18 cellular contexts compared by ENCODE assay signal in the genomic region with DNA sequence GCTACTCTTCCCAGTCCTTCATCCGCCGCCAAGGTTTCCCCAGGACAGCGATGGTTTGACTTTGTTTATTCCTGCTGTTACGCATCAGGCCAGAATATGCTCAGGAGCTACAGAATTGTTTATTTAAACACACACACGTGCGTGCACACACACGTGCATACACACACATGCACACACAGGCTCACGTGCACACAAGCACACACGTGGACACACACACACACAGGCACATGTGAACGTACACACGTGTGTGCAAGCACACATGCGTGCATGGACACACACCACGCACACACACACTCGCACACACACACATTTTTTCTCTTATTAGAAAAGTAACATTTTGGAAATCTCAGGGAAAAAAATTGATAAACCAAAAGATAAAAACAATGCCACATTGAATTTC.
DNase-seq lines count a peak whose midpoint lies in the region; ATAC-seq and TF ChIP-seq lines count a peak whose summit lies in the region.
"Had no signal": no experiment of that assay in that cellular context is flagged by ENCODE, and none has a peak within 500 bp of the region (broad histone marks: within the 10 kb centered on the region; RNA-seq: fewer than 3 reads in every experiment).

No MANE protein-coding gene starts in this region.

- no peak overlapping the region for H3K9ac ChIP-seq in smooth muscle cell (ENCODE audit: low read depth)

- no peaks in the 10 kb centered on the region for H3K36me3 Mint-ChIP-seq in CD14-positive monocyte
- H3K36me3 Mint-ChIP-seq in endothelial cell (ENCODE audit: low read depth, unreplicated experiment) = no peaks in the 10 kb centered on the region
- peaks cover 0 to 4% of the 10 kb centered on the region in 2 donors for H3K36me3 Mint-ChIP-seq in stimulated activated naive B cell treated with anti-CD40 and anti-IgM and Interleukin-4, amounts not matched to agents 10 μg/mL and 1 μg/mL and 100 μg/mL, for 72 hours
- no peaks in the 10 kb centered on the region for H3K36me3 Mint-ChIP-seq in activated CD4-positive, alpha-beta T cell treated with anti-CD3 and anti-CD28 coated beads, Interleukin-2, amount 10 ng/mL, durations not matched to agents 24 days and 14 days (ENCODE audit: low read depth)
- H3K36me3 Mint-ChIP-seq: CD8-positive, alpha-beta memory T cell; IgD-negative memory B cell had no signal

- H3K9me3 Mint-ChIP-seq in CD14-positive monocyte (peaks cover 0 to 7% (median 0%) of the 10 kb centered on the region in 7 donors), endothelial cell (ENCODE audit: unreplicated experiment) (no peaks in the 10 kb centered on the region)
- H3K9me3 Mint-ChIP-seq in stimulated activated naive B cell treated with anti-CD40 and anti-IgM and Interleukin-4, amounts not matched to agents 10 μg/mL and 1 μg/mL and 100 μg/mL, for 72 hours = peaks cover 2 to 4% of the 10 kb centered on the region in 2 donors
- H3K9me3 Mint-ChIP-seq in activated CD4-positive, alpha-beta T cell treated with anti-CD3 and anti-CD28 coated beads, Interleukin-2, amount 10 ng/mL, durations not matched to agents 24 days and 14 days = no peaks in the 10 kb centered on the region
- H3K9me3 Mint-ChIP-seq: CD8-positive, alpha-beta memory T cell; IgD-negative memory B cell had no signal

- no peaks in the 10 kb centered on the region for H4K20me1 ChIP-seq in smooth muscle cell (ENCODE audit: low read depth)

- H3K4me3 Mint-ChIP-seq in CD14-positive monocyte (no peak overlapping the region), endothelial cell (ENCODE audit: unreplicated experiment) (no peak overlapping the region)
- no peak overlapping the region for H3K4me3 Mint-ChIP-seq in stimulated activated naive B cell treated with anti-CD40 and anti-IgM and Interleukin-4, amounts not matched to agents 10 μg/mL and 1 μg/mL and 100 μg/mL, for 72 hours
- H3K4me3 Mint-ChIP-seq in activated CD4-positive, alpha-beta T cell treated with anti-CD3 and anti-CD28 coated beads, Interleukin-2, amount 10 ng/mL, durations not matched to agents 24 days and 14 days = no peak overlapping the region
- H3K4me3 Mint-ChIP-seq: CD8-positive, alpha-beta memory T cell had no signal

- DNase-seq in CD14-positive monocyte (ENCODE audit: low spot score) (no peak), HL-60 (ENCODE audit: low read depth in 1 of 2, low spot score in 1 of 2) (no peak), endothelial cell (ENCODE audit: low spot score) (no peak), smooth muscle cell (lab: John Stamatoyannopoulos, UW; ENCODE audit: unreplicated experiment) (no peak)
- DNase-seq in stimulated activated naive B cell treated with anti-CD40 and anti-IgM and Interleukin-4, amounts not matched to agents 10 μg/mL and 1 μg/mL and 100 μg/mL, for 72 hours = no peak
- no peak for DNase-seq in activated CD4-positive, alpha-beta T cell treated with anti-CD3 and anti-CD28 coated beads, Interleukin-2, amount 50 U/mL, for 4 hours
- DNase-seq in activated CD4-positive, alpha-beta T cell treated with anti-CD3 and anti-CD28 coated beads, Interleukin-2, amount 10 ng/mL, durations not matched to agents 24 days and 14 days = no peak
- DNase-seq: Calu3; CD8-positive, alpha-beta memory T cell; DMS153; NCI-H1105; NCI-H2029 treated with DMSO at 0.1 percent for 48 hours; NCI-H345; NCI-H524; NCI-H774; NK-92 treated with Interleukin-12 subunit alpha and Interleukin-12 subunit beta, amount 100 ng/mL, for 24 hours; Right ventricle myocardium superior had no signal

- no peak overlapping the region for H3K4me2 ChIP-seq in smooth muscle cell

- H3K27ac ChIP-seq in HL-60 (replicated peaks) (peak overlapping the region; percentile 40; the same call in 1 of the 2 replicates), smooth muscle cell (ENCODE audit: low read depth) (no peak overlapping the region)

- no peaks in the 10 kb centered on the region for H3K9me3 ChIP-seq in smooth muscle cell (replicated peaks; ENCODE audit: low read depth)

- ATAC-seq in stimulated activated naive B cell treated with anti-CD40 and anti-IgM and Interleukin-4, amounts not matched to agents 10 μg/mL and 1 μg/mL and 100 μg/mL, for 72 hours (replicated peaks) = no peak

- intact Hi-C loops in CD14-positive monocyte (cut with micrococcal nuclease) = loop anchor here in 1 of 2 donors (10.0 kb wide), 1 partner anchor 47 kb away; no protein-coding TSS in a partner anchor
- intact Hi-C loops in activated CD4-positive, alpha-beta T cell treated with anti-CD3 and anti-CD28 coated beads, Interleukin-2, amount 10 ng/mL, durations not matched to agents 24 days and 14 days (cut with micrococcal nuclease) = no loop called here

- no peak overlapping the region for H2AFZ ChIP-seq in smooth muscle cell (ENCODE audit: low read depth)

- H3K4me1 Mint-ChIP-seq in CD14-positive monocyte (peaks cover 56% of the 10 kb centered on the region), endothelial cell (ENCODE audit: unreplicated experiment) (peaks cover 21% of the 10 kb centered on the region)
- H3K4me1 Mint-ChIP-seq in stimulated activated naive B cell treated with anti-CD40 and anti-IgM and Interleukin-4, amounts not matched to agents 10 μg/mL and 1 μg/mL and 100 μg/mL, for 72 hours = peaks cover 31 to 55% of the 10 kb centered on the region in 2 donors
- no peaks in the 10 kb centered on the region for H3K4me1 Mint-ChIP-seq in activated CD4-positive, alpha-beta T cell treated with anti-CD3 and anti-CD28 coated beads, Interleukin-2, amount 10 ng/mL, durations not matched to agents 24 days and 14 days

- H3K27ac Mint-ChIP-seq in CD14-positive monocyte = peak overlapping the region; percentile 46 to 96 (median 92)
- H3K27ac Mint-ChIP-seq in endothelial cell (ENCODE audit: unreplicated experiment) = peak overlapping the region; percentile 27
- no peak overlapping the region for H3K27ac Mint-ChIP-seq in stimulated activated naive B cell treated with anti-CD40 and anti-IgM and Interleukin-4, amounts not matched to agents 10 μg/mL and 1 μg/mL and 100 μg/mL, for 72 hours
- H3K27ac Mint-ChIP-seq in activated CD4-positive, alpha-beta T cell treated with anti-CD3 and anti-CD28 coated beads, Interleukin-2, amount 10 ng/mL, durations not matched to agents 24 days and 14 days = no peak overlapping the region

- 94% methylated on average over 14 of the region's 14 CpGs for WGBS in smooth muscle cell (ENCODE audit: low lambda C conversion rate)

- TF ChIP-seq CTCF in CD14-positive monocyte (IDR thresholded peaks at IDR 0.05) = no peak
- no peak for TF ChIP-seq CTCF in HL-60 (IDR thresholded peaks at IDR 0.05; ENCODE audit: insufficient read depth, low read length)
- no peak for TF ChIP-seq CTCF in endothelial cell (IDR thresholded peaks at IDR 0.05; ENCODE audit: unreplicated experiment)
- TF ChIP-seq CTCF in smooth muscle cell (IDR thresholded peaks at IDR 0.05; ENCODE audit: borderline replicate concordance, insufficient read depth, poor library complexity, severe bottlenecking) = no peak

- H3K79me2 ChIP-seq in smooth muscle cell (ENCODE audit: low read depth) = no peaks in the 10 kb centered on the region

- H3K36me3 ChIP-seq in smooth muscle cell (ENCODE audit: low read depth) = no peaks in the 10 kb centered on the region

- H3K4me3 ChIP-seq in HL-60 (replicated peaks; ENCODE audit: insufficient read depth, low read length) = no peak overlapping the region
- no peak overlapping the region for H3K4me3 ChIP-seq in smooth muscle cell

- H3K27me3 ChIP-seq in HL-60 (ENCODE audit: insufficient read depth, poor library complexity, severe bottlenecking) = no peaks in the 10 kb centered on the region
- H3K27me3 ChIP-seq in smooth muscle cell (ENCODE audit: low read depth) = no peaks in the 10 kb centered on the region

- H3K4me1 ChIP-seq in smooth muscle cell (ENCODE audit: low read depth) = no peaks in the 10 kb centered on the region

- H3K27me3 Mint-ChIP-seq in CD14-positive monocyte (ENCODE audit: low read depth in 3 of 3) = peaks cover 0 to 2% (median 0%) of the 10 kb centered on the region in 3 donors
- H3K27me3 Mint-ChIP-seq in endothelial cell (ENCODE audit: unreplicated experiment) = peaks cover 2% of the 10 kb centered on the region
- H3K27me3 Mint-ChIP-seq in stimulated activated naive B cell treated with anti-CD40 and anti-IgM and Interleukin-4, amounts not matched to agents 10 μg/mL and 1 μg/mL and 100 μg/mL, for 72 hours = no peaks in the 10 kb centered on the region
- peaks cover 8% of the 10 kb centered on the region for H3K27me3 Mint-ChIP-seq in activated CD4-positive, alpha-beta T cell treated with anti-CD3 and anti-CD28 coated beads, Interleukin-2, amount 10 ng/mL, durations not matched to agents 24 days and 14 days
- H3K27me3 Mint-ChIP-seq: IgD-negative memory B cell had no signal

- H3F3A ChIP-seq in smooth muscle cell (ENCODE audit: low read depth) = no peaks in the 10 kb centered on the region

Comparison
In these comparisons a context has a peak if more than half of its experiments do, and no peak if none do; other contexts are left out.
1. H3K27ac Mint-ChIP-seq: peak in CD14-positive monocyte (7 of 7) and endothelial cell (single experiment); none in stimulated activated naive B cell treated with anti-CD40 and anti-IgM and Interleukin-4, amounts not matched to agents 10 μg/mL and 1 μg/mL and 100 μg/mL, for 72 hours (single experiment) and activated CD4-positive, alpha-beta T cell treated with anti-CD3 and anti-CD28 coated beads, Interleukin-2, amount 10 ng/mL, durations not matched to agents 24 days and 14 days (single experiment).